ENCODE assay signal across 12 cellular contexts in the genomic region with DNA sequence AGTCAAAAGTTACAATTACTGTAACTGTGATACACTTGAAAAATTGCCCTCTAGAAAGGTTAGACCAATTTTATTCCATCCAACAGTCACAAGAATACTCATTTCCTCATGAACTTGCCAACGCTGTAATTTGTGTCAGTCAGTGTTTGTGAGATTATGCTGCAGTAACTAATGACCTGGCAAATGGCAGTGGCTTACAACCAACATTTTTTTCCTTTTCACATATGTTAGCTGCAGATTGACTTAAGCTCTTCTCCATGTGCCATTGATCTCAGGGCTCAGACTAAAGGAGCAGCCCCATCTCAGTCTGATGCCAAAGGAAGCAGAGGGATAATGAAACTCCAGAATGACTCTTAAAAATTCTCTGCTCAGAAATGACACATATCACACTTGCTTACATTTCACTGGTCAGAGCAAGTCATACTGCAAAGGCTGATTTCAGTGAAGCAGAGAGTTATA.
A peak's percentile ranks its signal among the peaks of the same experiment; 100 is the strongest.
DNase-seq lines count a peak whose midpoint lies in the region; ATAC-seq and TF ChIP-seq lines count a peak whose summit lies in the region.
"Had no signal": no experiment of that assay in that cellular context is flagged by ENCODE, and none has a peak within 500 bp of the region (broad histone marks: within the 10 kb centered on the region; RNA-seq: fewer than 3 reads in every experiment).

No MANE protein-coding gene starts in this region.

- no peaks in the 10 kb centered on the region for H3K9me3 ChIP-seq in esophagus muscularis mucosa
- H3K9me3 ChIP-seq: thoracic aorta had no signal

- no peak overlapping the region for H3K27ac ChIP-seq in esophagus muscularis mucosa (replicated peaks in 1 of 4)

- peaks cover 10 to 35% (median 27%) of the 10 kb centered on the region in 4 donors for H3K4me1 ChIP-seq in esophagus muscularis mucosa

- H3K4me3 ChIP-seq in AG10803 (ENCODE audit: low read length) (no peak overlapping the region), fibroblast of mammary gland (ENCODE audit: control insufficient read depth, low read depth, low read length) (no peak overlapping the region), esophagus muscularis mucosa (no peak overlapping the region)
- H3K4me3 ChIP-seq: thoracic aorta had no signal

- DNase-seq in AG10803 (ENCODE audit: low read depth) (peak; percentile 8), fibroblast of mammary gland (ENCODE audit: low read depth) (peak; percentile 25), NCI-H1092 (lab: John Stamatoyannopoulos, UW) (no peak), NCI-H1417 treated with DMSO at 0.1 percent for 48 hours (lab: John Stamatoyannopoulos, UW) (no peak), foreskin melanocyte (no peak), esophagus muscularis mucosa (ENCODE audit: extremely low spot score) (no peak)
- DNase-seq: central memory CD4-positive, alpha-beta T cell; islet precursor cell; MM.1S had no signal

- H3K27me3 ChIP-seq in esophagus muscularis mucosa = no peaks in the 10 kb centered on the region

- TF ChIP-seq CTCF in AG10803 (conservative IDR thresholded peaks at IDR 0.05; ENCODE audit: low read length) = no peak
- no peak for TF ChIP-seq CTCF in fibroblast of mammary gland (conservative IDR thresholded peaks at IDR 0.05; ENCODE audit: control insufficient read depth, insufficient read depth, low read depth, low read length)
- TF ChIP-seq CTCF in esophagus muscularis mucosa (IDR thresholded peaks at IDR 0.05) = no peak

- no peak for TF ChIP-seq POLR2A in esophagus muscularis mucosa (IDR thresholded peaks at IDR 0.05; ENCODE audit: low read depth)

- no peaks in the 10 kb centered on the region for H3K36me3 ChIP-seq in esophagus muscularis mucosa
- H3K36me3 ChIP-seq: thoracic aorta had no signal

- ATAC-seq in GM18519 (IDR thresholded peaks at IDR 0.05; ENCODE audit: low FRiP score, unreplicated experiment) = peak; percentile 46
- peak; percentile 62 for ATAC-seq in HG03565 (IDR thresholded peaks at IDR 0.05; ENCODE audit: unreplicated experiment)

- intact Hi-C loops in esophagus muscularis mucosa (cut with DNase I) = no loop called here

- WGBS in esophagus muscularis mucosa = 8% methylated on average over 1 of the region's 1 CpG

- no peak for TF ChIP-seq EP300 in esophagus muscularis mucosa (IDR thresholded peaks at IDR 0.05)

Comparison
In these comparisons a context has a peak if more than half of its experiments do, and no peak if none do; other contexts are left out.
1. DNase-seq: peak in AG10803 (single experiment) and fibroblast of mammary gland (single experiment); none in NCI-H1092 (single experiment), NCI-H1417 treated with DMSO at 0.1 percent for 48 hours (single experiment), foreskin melanocyte (single experiment) and esophagus muscularis mucosa (single experiment).